15 cellular contexts compared by ENCODE assay signal in genomic region chr19:35168261-35168660, GRCh38. TPM values are rescaled to one million over a fixed set of nuclear protein-coding genes. Genes with fewer than 3 reads are reported as not detected.
DNase-seq lines count a peak whose midpoint lies in the region; ATAC-seq and TF ChIP-seq lines count a peak whose summit lies in the region.
"Had no signal": no experiment of that assay in that cellular context is flagged by ENCODE, and none has a peak within 500 bp of the region (broad histone marks: within the 10 kb centered on the region; RNA-seq: fewer than 3 reads in every experiment).

No MANE protein-coding gene starts in this region.

- H3K9me3 Mint-ChIP-seq in natural killer cell, result no peaks in the 10 kb centered on the region
- peaks cover 8% of the 10 kb centered on the region for H3K9me3 Mint-ChIP-seq in natural killer cell treated with Interleukin-12 subunit alpha and Interleukin-12 subunit beta and Interleukin-15 and Interleukin-18, amount 100 ng/mL, for 72 hours

- CTCF ChIA-PET in RWPE1 (lab: Yijun Ruan, JAX) (interaction anchor here (0.7 to 0.8 kb wide), 2 partner anchors 10 to 89 kb away, joined by 4 read pairs; no protein-coding TSS in a partner anchor), A673 (lab: Charles Lee) (interaction anchor here (0.6 kb wide), 1 partner anchor 1275 kb away, joined by 3 read pairs; no protein-coding TSS in a partner anchor)

- intact Hi-C loops in natural killer cell (cut with micrococcal nuclease), result no loop called here
- intact Hi-C loops in A673 (cut with micrococcal nuclease; ENCODE audit: unreplicated experiment), result no loop called here

- POLR2A ChIA-PET in RWPE1 (lab: Yijun Ruan, JAX; ENCODE audit: low non-redundant PET), result interaction anchor here (0.6 kb wide), 1 partner anchor 19 kb away, joined by 3 read pairs; no protein-coding TSS in a partner anchor
- POLR2A ChIA-PET in A673 (lab: Charles Lee; ENCODE audit: low non-redundant PET), result no interaction called here

- no peaks in the 10 kb centered on the region for H3K27me3 Mint-ChIP-seq in natural killer cell (ENCODE audit: low read depth in 2 of 2)
- H3K27me3 Mint-ChIP-seq in natural killer cell treated with Interleukin-12 subunit alpha and Interleukin-12 subunit beta and Interleukin-15 and Interleukin-18, amount 100 ng/mL, for 72 hours, result no peaks in the 10 kb centered on the region

- peaks cover 14% of the 10 kb centered on the region for H3K36me3 Mint-ChIP-seq in natural killer cell
- H3K36me3 Mint-ChIP-seq in natural killer cell treated with Interleukin-12 subunit alpha and Interleukin-12 subunit beta and Interleukin-15 and Interleukin-18, amount 100 ng/mL, for 72 hours, result peaks cover 28% of the 10 kb centered on the region

- no peaks in the 10 kb centered on the region for H3K36me3 ChIP-seq in A673 (ENCODE audit: insufficient read depth, low read length, poor library complexity, severe bottlenecking)

- DNase-seq in natural killer cell (no peak), RWPE1 (ENCODE audit: low spot score) (peak; percentile 78), epithelial cell of prostate (ENCODE audit: low read depth, low spot score) (no peak), A673 (ENCODE audit: low spot score) (no peak), DMS 273 (lab: John Stamatoyannopoulos, UW; ENCODE audit: unreplicated experiment) (no peak)
- no peak for DNase-seq in natural killer cell treated with Interleukin-12 subunit alpha and Interleukin-12 subunit beta and Interleukin-15 and Interleukin-18, amount 100 ng/mL, for 72 hours (ENCODE audit: low spot score)
- DNase-seq: NCI-H2081, psoas muscle had no signal

- H3K27ac ChIP-seq in RWPE1 (peak overlapping the region; percentile 40), epithelial cell of prostate (peak overlapping the region; percentile 55), A673 (ENCODE audit: low read depth, low read length, poor library complexity, severe bottlenecking) (no peak overlapping the region)
- H3K27ac ChIP-seq: C4-2B, psoas muscle had no signal

- no peak overlapping the region for H3K4me3 ChIP-seq in A673 (ENCODE audit: low read depth, low read length, poor library complexity, severe bottlenecking)
- H3K4me3 ChIP-seq: psoas muscle had no signal

- no peak for TF ChIP-seq CTCF in natural killer cell (IDR thresholded peaks at IDR 0.05)
- TF ChIP-seq CTCF in RWPE1 (conservative IDR thresholded peaks at IDR 0.05; ENCODE audit: low read depth), result no peak
- no peak for TF ChIP-seq CTCF in A673 (conservative IDR thresholded peaks at IDR 0.05; ENCODE audit: low read depth, low read length)

- BruUV-seq in A673 (replicated peaks; lab: Mats Ljungman, UMichigan), result no TSS peak

- no peaks in the 10 kb centered on the region for H3K4me1 ChIP-seq in A673 (ENCODE audit: insufficient read depth, low read length, poor library complexity, severe bottlenecking)
- H3K4me1 ChIP-seq: psoas muscle had no signal

- H3K4me1 Mint-ChIP-seq in natural killer cell, result peaks cover 31 to 54% of the 10 kb centered on the region in 2 donors
- H3K4me1 Mint-ChIP-seq in natural killer cell treated with Interleukin-12 subunit alpha and Interleukin-12 subunit beta and Interleukin-15 and Interleukin-18, amount 100 ng/mL, for 72 hours (ENCODE audit: low read depth in 2 of 2), result peaks cover 17 to 19% of the 10 kb centered on the region in 2 donors

- no peak overlapping the region for H3K4me3 Mint-ChIP-seq in natural killer cell
- no peak overlapping the region for H3K4me3 Mint-ChIP-seq in natural killer cell treated with Interleukin-12 subunit alpha and Interleukin-12 subunit beta and Interleukin-15 and Interleukin-18, amount 100 ng/mL, for 72 hours

- no peaks in the 10 kb centered on the region for H3K27me3 ChIP-seq in A673 (replicated peaks; ENCODE audit: insufficient read depth, low read depth, low read length, poor library complexity)

- peaks cover 5% of the 10 kb centered on the region for H3K9me3 ChIP-seq in A673 (ENCODE audit: low read depth, low read length, poor library complexity, severe bottlenecking)

- ATAC-seq in natural killer cell, result no peak
- ATAC-seq in natural killer cell treated with Interleukin-12 subunit alpha and Interleukin-12 subunit beta and Interleukin-15 and Interleukin-18, amount 100 ng/mL, for 72 hours, result no peak
- no peak for ATAC-seq in HG03378 (IDR thresholded peaks at IDR 0.05; ENCODE audit: unreplicated experiment)
- ATAC-seq in HG03196 (IDR thresholded peaks at IDR 0.05; ENCODE audit: unreplicated experiment), result no peak
- ATAC-seq: psoas muscle, Right ventricle myocardium inferior had no signal

- peak overlapping the region; percentile 80 to 87 for H3K27ac Mint-ChIP-seq in natural killer cell
- peak overlapping the region in 1 of 2 donors; percentile 62 for H3K27ac Mint-ChIP-seq in natural killer cell treated with Interleukin-12 subunit alpha and Interleukin-12 subunit beta and Interleukin-15 and Interleukin-18, amount 100 ng/mL, for 72 hours

RNA-seq across cellular contexts. Expression of gene FXYD5, which starts 13.7 kb away (rescaled TPM):
- total RNA-seq in natural killer cell, result 100 to 1,000 TPM; 226 to 270 (median 231) TPM
- 100 to 1,000 TPM; 141 to 236 TPM for total RNA-seq in natural killer cell treated with Interleukin-12 subunit alpha and Interleukin-12 subunit beta and Interleukin-15 and Interleukin-18, amount 100 ng/mL, for 72 hours
- 12.7 and 13.6 TPM in 2 replicates for total RNA-seq in A673 (2021)
- total RNA-seq: frontal cortex had no signal

RNA-seq across cellular contexts. Expression of gene FXYD7, which starts 25.2 kb away (rescaled TPM):
- total RNA-seq in natural killer cell (1 to 10 TPM; 4.0 to 5.4 (median 4.9) TPM), A673 (2021) (0.56 and 0.85 TPM in 2 replicates)
- total RNA-seq in natural killer cell treated with Interleukin-12 subunit alpha and Interleukin-12 subunit beta and Interleukin-15 and Interleukin-18, amount 100 ng/mL, for 72 hours, result not detected
- total RNA-seq: activated CD8-positive, alpha-beta memory T cell treated with anti-CD3 and anti-CD28 coated beads for 36 hours; Right ventricle myocardium inferior had no signal

RNA-seq across cellular contexts. Expression of gene FXYD1, which starts 29.6 kb away (rescaled TPM):
- total RNA-seq in natural killer cell, result not detected
- not detected for total RNA-seq in natural killer cell treated with Interleukin-12 subunit alpha and Interleukin-12 subunit beta and Interleukin-15 and Interleukin-18, amount 100 ng/mL, for 72 hours
- total RNA-seq in A673 (2021), result 0.98 TPM in 1 of 2 replicates, not detected in the other
- total RNA-seq: activated CD8-positive, alpha-beta memory T cell treated with anti-CD3 and anti-CD28 coated beads for 36 hours; frontal cortex had no signal

RNA-seq across cellular contexts. Expression of gene LGI4, which starts 33.4 kb away (rescaled TPM):
- total RNA-seq in natural killer cell, result under 1 TPM in 2 of 3 donors, not detected in 1; 0.49 to 0.72 TPM
- not detected for total RNA-seq in natural killer cell treated with Interleukin-12 subunit alpha and Interleukin-12 subunit beta and Interleukin-15 and Interleukin-18, amount 100 ng/mL, for 72 hours
- total RNA-seq in A673 (2021), result not detected in 2 replicates
- total RNA-seq: activated CD8-positive, alpha-beta memory T cell treated with anti-CD3 and anti-CD28 coated beads for 36 hours had no signal

RNA-seq across cellular contexts. Expression of gene FXYD3, which starts 52.6 kb away (rescaled TPM):
- not detected for total RNA-seq in natural killer cell
- total RNA-seq in natural killer cell treated with Interleukin-12 subunit alpha and Interleukin-12 subunit beta and Interleukin-15 and Interleukin-18, amount 100 ng/mL, for 72 hours, result not detected
- not detected in 2 replicates for total RNA-seq in A673 (2021)
- total RNA-seq: activated CD8-positive, alpha-beta memory T cell treated with anti-CD3 and anti-CD28 coated beads for 36 hours; frontal cortex; liver; psoas muscle had no signal
